Comparison of ENCODE assay signal across 17 cellular contexts in genomic region chr17:44965491-44966234, GRCh38. TPM values are rescaled to one million over a fixed set of nuclear protein-coding genes. Genes with fewer than 3 reads are reported as not detected.
DNase-seq lines count a peak whose midpoint lies in the region; ATAC-seq, FAIRE-seq and TF ChIP-seq lines count a peak whose summit lies in the region.
"Had no signal": no experiment of that assay in that cellular context is flagged by ENCODE, and none has a peak within 500 bp of the region (broad histone marks: within the 10 kb centered on the region; RNA-seq: fewer than 3 reads in every experiment).

No MANE protein-coding gene starts in this region.

- H2AFZ ChIP-seq in HepG2 (ENCODE audit: low read length) (no peak overlapping the region), OCI-LY7 (ENCODE audit: low read length) (no peak overlapping the region)

- in situ Hi-C loops in HepG2 (cut with HindIII; ENCODE audit: extremely low pct_ligation_motif_present, low pct_unique_long_range_greater_than_20kb): no loop called here

- POLR2A ChIA-PET in HepG2 (lab: Yijun Ruan, JAX): no interaction called here
- POLR2A ChIA-PET in OCI-LY7 (lab: Charles Lee): no interaction called here

- H3K36me3 ChIP-seq in HepG2 (replicated peaks in 1 of 2; ENCODE audit: control insufficient read depth in 1 of 2, insufficient read depth in 2 of 2, low read length in 2 of 2) (no peaks in the 10 kb centered on the region), right lobe of liver (no peaks in the 10 kb centered on the region), OCI-LY7 (ENCODE audit: insufficient read depth, low read length) (no peaks in the 10 kb centered on the region)
- H3K36me3 ChIP-seq: ascending aorta, SJSA1 had no signal

- no peak overlapping the region for H3K4me3 Mint-ChIP-seq in stimulated activated naive CD8-positive, alpha-beta T cell treated with anti-CD3 and anti-CD28 coated beads, Interleukin-15, amount 100 ng/mL, for 72 hours

- peaks cover 30 to 70% of the 10 kb centered on the region in 2 experiments for H3K27me3 ChIP-seq in HepG2 (ENCODE audit: control insufficient read depth in 1 of 2, insufficient read depth in 2 of 2, low read length in 2 of 2)
- peaks cover 0 to 26% of the 10 kb centered on the region in 2 donors for H3K27me3 ChIP-seq in right lobe of liver

- H3K9me3 ChIP-seq in HepG2 (ENCODE audit: low read length) (no peaks in the 10 kb centered on the region), right lobe of liver (no peaks in the 10 kb centered on the region), OCI-LY7 (ENCODE audit: low read length) (no peaks in the 10 kb centered on the region)
- H3K9me3 ChIP-seq: ascending aorta had no signal

- ATAC-seq in HepG2 (no peak), right lobe of liver (no peak)
- ATAC-seq in stimulated activated naive CD8-positive, alpha-beta T cell treated with anti-CD3 and anti-CD28 coated beads, Interleukin-15, amount 100 ng/mL, for 72 hours: no peak
- ATAC-seq: left colon had no signal

- no peak for TF ChIP-seq CTCF in HepG2 (CRISPR knock-in tag; IDR thresholded peaks at IDR 0.05)
- TF ChIP-seq CTCF in right lobe of liver (IDR thresholded peaks at IDR 0.05): no peak
- no peak for TF ChIP-seq CTCF in OCI-LY7 (conservative IDR thresholded peaks at IDR 0.05; ENCODE audit: low read length)
- peak; percentile 7 for TF ChIP-seq CTCF in fibroblast of the aortic adventitia (IDR thresholded peaks at IDR 0.05; ENCODE audit: insufficient read depth, low read length)

- H3K9ac ChIP-seq in HepG2 (ENCODE audit: insufficient read depth, low read depth, low read length): no peak overlapping the region

- no peak for FAIRE-seq in HepG2 (lab: Jason Lieb, UNC)
- FAIRE-seq: D721Med had no signal

- intact Hi-C loops in HepG2 (cut with micrococcal nuclease; ENCODE audit: unreplicated experiment) (no loop called here), right lobe of liver (cut with DNase I) (no loop called here), OCI-LY7 (cut with micrococcal nuclease; ENCODE audit: unreplicated experiment) (no loop called here)

- H4K20me1 ChIP-seq in HepG2 (ENCODE audit: insufficient read depth, low read length) (no peaks in the 10 kb centered on the region), OCI-LY7 (ENCODE audit: insufficient read depth, low read length) (no peaks in the 10 kb centered on the region)

- 26% methylated on average over 5 of the region's 5 CpGs for WGBS in HepG2 (ENCODE audit: low lambda C conversion rate)
- 45% methylated on average over 3 of the region's 5 CpGs for WGBS in right lobe of liver (ENCODE audit: insufficient coverage, low coverage, low lambda C conversion rate, missing lambda C conversion rate)

- no peaks in the 10 kb centered on the region for H3K9me3 Mint-ChIP-seq in stimulated activated naive CD8-positive, alpha-beta T cell treated with anti-CD3 and anti-CD28 coated beads, Interleukin-15, amount 100 ng/mL, for 72 hours

- no peak for TF ChIP-seq RAD21 in HepG2 (CRISPR knock-in tag; IDR thresholded peaks at IDR 0.05)

- TF ChIP-seq POLR2A in HepG2 (IDR thresholded peaks at IDR 0.05; ENCODE audit: insufficient read depth in 1 of 2, low read depth in 2 of 2, low read length in 2 of 2) (no peak), right lobe of liver (IDR thresholded peaks at IDR 0.05) (no peak)

- H3K27ac ChIP-seq in HepG2 (ENCODE audit: extremely low read length, insufficient read depth, low read length) (no peak overlapping the region), right lobe of liver (no peak overlapping the region), OCI-LY7 (ENCODE audit: low read depth, low read length, poor library complexity, severe bottlenecking) (no peak overlapping the region)
- H3K27ac ChIP-seq: ascending aorta, SJSA1 had no signal

- H3K27ac Mint-ChIP-seq in stimulated activated naive CD8-positive, alpha-beta T cell treated with anti-CD3 and anti-CD28 coated beads, Interleukin-15, amount 100 ng/mL, for 72 hours: no peak overlapping the region

- DNase-seq in HepG2 (ENCODE audit: low spot score) (no peak), right lobe of liver (no peak), OCI-LY7 (ENCODE audit: low spot score) (peak; percentile 26), fibroblast of the aortic adventitia (ENCODE audit: low read depth) (no peak), T-helper 2 cell (no peak), NCI-H1092 (lab: John Stamatoyannopoulos, UW) (no peak), GM19238 (ENCODE audit: insufficient read length, low spot score) (no peak)
- DNase-seq in stimulated activated naive CD8-positive, alpha-beta T cell treated with anti-CD3 and anti-CD28 coated beads, Interleukin-15, amount 100 ng/mL, for 72 hours: no peak
- DNase-seq: ACHN; activated effector memory CD4-positive, alpha-beta T cell treated with anti-CD3 and anti-CD28 coated beads, Interleukin-2, amount 50 U/mL, for 16 hours; hypothalamus; left colon; NCI-H1105 treated with DMSO at 0.1 percent for 48 hours had no signal

- H3K9me2 ChIP-seq in OCI-LY7 (ENCODE audit: insufficient read depth, low read length): no peaks in the 10 kb centered on the region

- H3K27me3 Mint-ChIP-seq in stimulated activated naive CD8-positive, alpha-beta T cell treated with anti-CD3 and anti-CD28 coated beads, Interleukin-15, amount 100 ng/mL, for 72 hours: peaks cover 91% of the 10 kb centered on the region

- peaks cover 35% of the 10 kb centered on the region for H3K4me1 Mint-ChIP-seq in stimulated activated naive CD8-positive, alpha-beta T cell treated with anti-CD3 and anti-CD28 coated beads, Interleukin-15, amount 100 ng/mL, for 72 hours

- BruUV-seq in HepG2 (replicated peaks; lab: Mats Ljungman, UMichigan) (no TSS peak), OCI-LY7 (replicated peaks; lab: Mats Ljungman, UMichigan) (no TSS peak)

- TF ChIP-seq EP300 in HepG2 (IDR thresholded peaks at IDR 0.05; ENCODE audit: low read depth in 2 of 2, low read length in 2 of 2) (no peak), HepG2 (CRISPR knock-in tag; IDR thresholded peaks at IDR 0.05; ENCODE audit: borderline replicate concordance) (no peak)

- H3K79me2 ChIP-seq in HepG2 (ENCODE audit: insufficient read depth, low read length): no peaks in the 10 kb centered on the region
- no peaks in the 10 kb centered on the region for H3K79me2 ChIP-seq in OCI-LY7 (ENCODE audit: insufficient read depth, low read depth, low read length)

- H3K4me2 ChIP-seq in HepG2 (ENCODE audit: low read depth, low read length) (no peak overlapping the region), OCI-LY7 (ENCODE audit: low read length) (no peak overlapping the region)

- CTCF ChIA-PET in HepG2 (lab: Yijun Ruan, JAX; ENCODE audit: low intra/inter-chr PET ratio, low total read pairs) (no interaction called here), OCI-LY7 (lab: Charles Lee; ENCODE audit: unreplicated experiment) (no interaction called here)

- H3K4me3 ChIP-seq in HepG2 (replicated peaks in 1 of 3; ENCODE audit: insufficient read depth in 1 of 3, low read depth in 2 of 3, low read length in 3 of 3) (no peak overlapping the region), right lobe of liver (no peak overlapping the region), OCI-LY7 (ENCODE audit: low read depth, low read length, poor library complexity, severe bottlenecking) (no peak overlapping the region), fibroblast of the aortic adventitia (ENCODE audit: low read depth, low read length) (no peak overlapping the region)
- H3K4me3 ChIP-seq: ascending aorta, SJSA1 had no signal

- H3K4me1 ChIP-seq in HepG2 (ENCODE audit: insufficient read depth, low read length) (peaks cover 32% of the 10 kb centered on the region), right lobe of liver (peaks cover 0 to 17% (median 0%) of the 10 kb centered on the region in 4 donors), OCI-LY7 (ENCODE audit: insufficient read depth, low read length, poor library complexity, severe bottlenecking) (peaks cover 5% of the 10 kb centered on the region)

RNA-seq across cellular contexts. Expression of gene C1QL1, which starts 2.4 kb away (rescaled TPM):
- total RNA-seq in HepG2 (2016; rRNA removed; fragmentation: Illumina TruSeq; extraction: Trizol) (0.11 TPM in 1 of 2 replicates, not detected in the other), right lobe of liver (under 1 TPM in 4 of 6 experiments, not detected in 2; 0.31 to 0.62 (median 0.38) TPM), OCI-LY7 (2022) (not detected in 2 replicates), fibroblast of the aortic adventitia (ENCODE audit: low replicate concordance) (0.09 TPM in 1 of 2 replicates, not detected in the other)
- total RNA-seq in HepG2 (2016; cell fraction: cytosol; rRNA removed; fragmentation: Illumina TruSeq; extraction: Trizol; ENCODE audit: low read depth): not detected in 2 replicates
- not detected in 2 replicates for total RNA-seq in HepG2 (2016; cell fraction: insoluble cytoplasmic fraction; rRNA removed; fragmentation: Illumina TruSeq; extraction: Trizol)
- total RNA-seq in HepG2 (2016; cell fraction: membrane; rRNA removed; fragmentation: Illumina TruSeq; extraction: Trizol): 0.14 TPM in 1 of 2 replicates, not detected in the other
- not detected in 2 replicates for total RNA-seq in HepG2 (2016; cell fraction: nucleus; rRNA removed; fragmentation: Illumina TruSeq; extraction: Trizol)
- polyA plus RNA-seq in HepG2 (2011; rRNA removed): 0.07 and 0.11 TPM in 2 replicates
- 0.10 and 0.20 TPM in 2 replicates for polyA plus RNA-seq in HepG2 (2011; cell fraction: cytosol; rRNA removed)
- polyA plus RNA-seq in HepG2 (2011; cell fraction: nucleus; rRNA removed): 0.14 TPM in 1 of 2 replicates, not detected in the other
- 0.24 TPM in 1 of 2 replicates, not detected in the other for polyA plus RNA-seq in HepG2 (2012)
- polyA plus RNA-seq in HepG2 (2016; cell fraction: cytosol; fragmentation: Illumina TruSeq; extraction: Trizol; ENCODE audit: low read depth): 0.38 and 0.43 TPM in 2 replicates
- not detected in 2 replicates for polyA plus RNA-seq in HepG2 (2016; cell fraction: insoluble cytoplasmic fraction; fragmentation: Illumina TruSeq; extraction: Trizol; ENCODE audit: low read depth)
- polyA plus RNA-seq in HepG2 (2016; cell fraction: membrane; fragmentation: Illumina TruSeq; extraction: Trizol; ENCODE audit: low read depth): 0.15 and 0.29 TPM in 2 replicates
- polyA plus RNA-seq in HepG2 (2016; cell fraction: nucleus; fragmentation: Illumina TruSeq; extraction: Trizol; ENCODE audit: insufficient read depth, low read depth): not detected in 2 replicates
- 1.1 TPM in 1 of 2 replicates, not detected in the other for polyA minus RNA-seq in HepG2 (2011; rRNA and poly(A)+ RNA removed; ENCODE audit: low replicate concordance)
- not detected in 2 replicates for polyA minus RNA-seq in HepG2 (2011; cell fraction: cytosol; rRNA and poly(A)+ RNA removed)
- not detected in 2 replicates for polyA minus RNA-seq in HepG2 (2011; cell fraction: nucleus; rRNA and poly(A)+ RNA removed)
- not detected in 2 replicates for total RNA-seq in OCI-LY7 (2014; rRNA removed; shearing (Covaris generic))
- total RNA-seq: ascending aorta had no signal

RNA-seq across cellular contexts. Expression of gene KIF18B, which starts 18.1 kb away (rescaled TPM):
- total RNA-seq in HepG2 (2016; rRNA removed; fragmentation: Illumina TruSeq; extraction: Trizol): 14.5 and 15.3 TPM in 2 replicates
- 9.5 and 10.9 TPM in 2 replicates for total RNA-seq in HepG2 (2016; cell fraction: cytosol; rRNA removed; fragmentation: Illumina TruSeq; extraction: Trizol; ENCODE audit: low read depth)
- 10.5 and 15.3 TPM in 2 replicates for total RNA-seq in HepG2 (2016; cell fraction: insoluble cytoplasmic fraction; rRNA removed; fragmentation: Illumina TruSeq; extraction: Trizol)
- total RNA-seq in HepG2 (2016; cell fraction: membrane; rRNA removed; fragmentation: Illumina TruSeq; extraction: Trizol): 11.6 and 11.8 TPM in 2 replicates
- total RNA-seq in HepG2 (2016; cell fraction: nucleus; rRNA removed; fragmentation: Illumina TruSeq; extraction: Trizol): 16.1 and 18.1 TPM in 2 replicates
- polyA plus RNA-seq in HepG2 (2011; rRNA removed): 13.2 and 15.2 TPM in 2 replicates
- 3.7 and 7.3 TPM in 2 replicates for polyA plus RNA-seq in HepG2 (2011; cell fraction: cytosol; rRNA removed)
- polyA plus RNA-seq in HepG2 (2011; cell fraction: nucleus; rRNA removed): 33.4 and 44.5 TPM in 2 replicates
- polyA plus RNA-seq in HepG2 (2012): 4.1 and 7.4 TPM in 2 replicates
- polyA plus RNA-seq in HepG2 (2016; cell fraction: cytosol; fragmentation: Illumina TruSeq; extraction: Trizol; ENCODE audit: low read depth): 1.2 and 1.7 TPM in 2 replicates
- polyA plus RNA-seq in HepG2 (2016; cell fraction: insoluble cytoplasmic fraction; fragmentation: Illumina TruSeq; extraction: Trizol; ENCODE audit: low read depth): 11.3 and 16.8 TPM in 2 replicates
- 3.7 and 5.4 TPM in 2 replicates for polyA plus RNA-seq in HepG2 (2016; cell fraction: membrane; fragmentation: Illumina TruSeq; extraction: Trizol; ENCODE audit: low read depth)
- 81.4 and 94.7 TPM in 2 replicates for polyA plus RNA-seq in HepG2 (2016; cell fraction: nucleus; fragmentation: Illumina TruSeq; extraction: Trizol; ENCODE audit: insufficient read depth, low read depth)
- 25.0 and 60.4 TPM in 2 replicates for polyA minus RNA-seq in HepG2 (2011; rRNA and poly(A)+ RNA removed; ENCODE audit: low replicate concordance)
- 8.2 and 9.4 TPM in 2 replicates for polyA minus RNA-seq in HepG2 (2011; cell fraction: cytosol; rRNA and poly(A)+ RNA removed)
- polyA minus RNA-seq in HepG2 (2011; cell fraction: nucleus; rRNA and poly(A)+ RNA removed): 12.9 and 15.5 TPM in 2 replicates
- under 1 TPM; 0.20 to 0.99 (median 0.35) TPM for total RNA-seq in right lobe of liver
- 33.4 and 42.2 TPM in 2 replicates for total RNA-seq in OCI-LY7 (2014; rRNA removed; shearing (Covaris generic))
- 126 and 146 TPM in 2 replicates for total RNA-seq in OCI-LY7 (2022)
- 0.08 and 10.8 TPM in 2 replicates for total RNA-seq in fibroblast of the aortic adventitia (ENCODE audit: low replicate concordance)
- total RNA-seq: ascending aorta had no signal

RNA-seq across cellular contexts. Expression of gene GFAP, which starts 50.4 kb away (rescaled TPM):
- total RNA-seq in HepG2 (2016; rRNA removed; fragmentation: Illumina TruSeq; extraction: Trizol) (0.11 and 0.35 TPM in 2 replicates), right lobe of liver (under 1 TPM; 0.18 to 0.50 (median 0.27) TPM), OCI-LY7 (2022) (not detected in 2 replicates), fibroblast of the aortic adventitia (ENCODE audit: low replicate concordance) (not detected in 2 replicates)
- 0.20 TPM in 1 of 2 replicates, not detected in the other for total RNA-seq in HepG2 (2016; cell fraction: cytosol; rRNA removed; fragmentation: Illumina TruSeq; extraction: Trizol; ENCODE audit: low read depth)
- 0.50 TPM in 1 of 2 replicates, not detected in the other for total RNA-seq in HepG2 (2016; cell fraction: insoluble cytoplasmic fraction; rRNA removed; fragmentation: Illumina TruSeq; extraction: Trizol)
- total RNA-seq in HepG2 (2016; cell fraction: membrane; rRNA removed; fragmentation: Illumina TruSeq; extraction: Trizol): 0.10 and 0.22 TPM in 2 replicates
- 0.63 TPM in 1 of 2 replicates, not detected in the other for total RNA-seq in HepG2 (2016; cell fraction: nucleus; rRNA removed; fragmentation: Illumina TruSeq; extraction: Trizol)
- 0.16 and 0.29 TPM in 2 replicates for polyA plus RNA-seq in HepG2 (2011; rRNA removed)
- 0.08 and 0.24 TPM in 2 replicates for polyA plus RNA-seq in HepG2 (2011; cell fraction: cytosol; rRNA removed)
- 0.24 and 0.99 TPM in 2 replicates for polyA plus RNA-seq in HepG2 (2011; cell fraction: nucleus; rRNA removed)
- polyA plus RNA-seq in HepG2 (2012): 0.13 TPM in 1 of 2 replicates, not detected in the other
- polyA plus RNA-seq in HepG2 (2016; cell fraction: cytosol; fragmentation: Illumina TruSeq; extraction: Trizol; ENCODE audit: low read depth): 0.18 TPM in 1 of 2 replicates, not detected in the other
- polyA plus RNA-seq in HepG2 (2016; cell fraction: insoluble cytoplasmic fraction; fragmentation: Illumina TruSeq; extraction: Trizol; ENCODE audit: low read depth): 0.39 TPM in 1 of 2 replicates, not detected in the other
- polyA plus RNA-seq in HepG2 (2016; cell fraction: membrane; fragmentation: Illumina TruSeq; extraction: Trizol; ENCODE audit: low read depth): 0.11 and 0.38 TPM in 2 replicates
- polyA plus RNA-seq in HepG2 (2016; cell fraction: nucleus; fragmentation: Illumina TruSeq; extraction: Trizol; ENCODE audit: insufficient read depth, low read depth): not detected in 2 replicates
- 0.78 TPM in 1 of 2 replicates, not detected in the other for polyA minus RNA-seq in HepG2 (2011; rRNA and poly(A)+ RNA removed; ENCODE audit: low replicate concordance)
- not detected in 2 replicates for polyA minus RNA-seq in HepG2 (2011; cell fraction: cytosol; rRNA and poly(A)+ RNA removed)
- not detected in 2 replicates for polyA minus RNA-seq in HepG2 (2011; cell fraction: nucleus; rRNA and poly(A)+ RNA removed)
- total RNA-seq in OCI-LY7 (2014; rRNA removed; shearing (Covaris generic)): 0.51 TPM in 1 of 2 replicates, not detected in the other
- total RNA-seq: H4, SJSA1 had no signal
